13 cellular contexts compared by ENCODE assay signal in genomic region chr1:93471911-93472310, GRCh38. TPM values are rescaled to one million over a fixed set of nuclear protein-coding genes. Genes with fewer than 3 reads are reported as not detected.
DNase-seq lines count a peak whose midpoint lies in the region; ATAC-seq and TF ChIP-seq lines count a peak whose summit lies in the region.
"Had no signal": no experiment of that assay in that cellular context is flagged by ENCODE, and none has a peak within 500 bp of the region (broad histone marks: within the 10 kb centered on the region; RNA-seq: fewer than 3 reads in every experiment).

No MANE protein-coding gene starts in this region.

- no peak overlapping the region for H3K9ac ChIP-seq in HUES64 (ENCODE audit: low read depth, low read length)

- H3K36me3 Mint-ChIP-seq in chondrocyte (ENCODE audit: low read depth), result no peaks in the 10 kb centered on the region

- TF ChIP-seq CTCF in AG09309 (IDR thresholded peaks at IDR 0.05; ENCODE audit: control insufficient read depth, insufficient read depth, low read depth, low read length, missing control alignments) (no peak), chondrocyte (IDR thresholded peaks at IDR 0.05) (no peak)

- H3K27ac ChIP-seq in HUES64 (ENCODE audit: low read depth, low read length), result 0 out of 2 replicates have a peak overlapping the region, but pooled peaks have one; percentile 11
- H3K27ac ChIP-seq: vagina had no signal

- ATAC-seq in GM18858 (IDR thresholded peaks at IDR 0.05; ENCODE audit: unreplicated experiment), result no peak
- ATAC-seq: T-cell had no signal

- H3K4me1 Mint-ChIP-seq in chondrocyte (ENCODE audit: low read depth), result peaks cover 64% of the 10 kb centered on the region
- H3K4me1 Mint-ChIP-seq: activated CD4-positive, alpha-beta memory T cell treated with anti-CD3 and anti-CD28 coated beads, Interleukin-2, amount 10 ng/mL, durations not matched to agents 7 days and 5 days; T-cell had no signal

- no peaks in the 10 kb centered on the region for H3K9me3 ChIP-seq in HUES64 (ENCODE audit: insufficient read depth, low read depth, low read length)
- H3K9me3 ChIP-seq: vagina had no signal

- 100% methylated on average over 1 of the region's 1 CpG for WGBS in HUES64

- H3K36me3 ChIP-seq in HUES64 (ENCODE audit: insufficient read depth, low read length), result no peaks in the 10 kb centered on the region
- H3K36me3 ChIP-seq: vagina had no signal

- no peak overlapping the region for H3K4me3 Mint-ChIP-seq in chondrocyte (ENCODE audit: unreplicated experiment)
- H3K4me3 Mint-ChIP-seq: activated CD4-positive, alpha-beta memory T cell treated with anti-CD3 and anti-CD28 coated beads, Interleukin-2, amount 10 ng/mL, durations not matched to agents 7 days and 5 days; activated naive CD8-positive, alpha-beta T cell; T-cell had no signal

- H3K9me3 Mint-ChIP-seq in chondrocyte (ENCODE audit: low read depth), result peaks cover 7% of the 10 kb centered on the region

- no peaks in the 10 kb centered on the region for H3K27me3 Mint-ChIP-seq in chondrocyte (ENCODE audit: low read depth)

- peak overlapping the region; percentile 74 for H3K27ac Mint-ChIP-seq in chondrocyte (ENCODE audit: unreplicated experiment)
- H3K27ac Mint-ChIP-seq: activated CD4-positive, alpha-beta memory T cell treated with anti-CD3 and anti-CD28 coated beads, Interleukin-2, amount 10 ng/mL, durations not matched to agents 7 days and 5 days; activated naive CD8-positive, alpha-beta T cell; T-cell had no signal

- DNase-seq in AG09309 (ENCODE audit: low read depth) (peak; percentile 66), chondrocyte (ENCODE audit: low spot score) (no peak), lung microvascular endothelial cell (ENCODE audit: low read depth in 2 of 2) (peak; percentile 61 to 67), amygdala (lab: John Stamatoyannopoulos, UW) (no peak)
- no peak for DNase-seq in stimulated activated CD4-positive, alpha-beta T cell treated with anti-CD3 and anti-CD28 coated beads, Interleukin-1b, Interleukin-23, amount 100 ng/mL, for 48 hours
- DNase-seq in activated CD4-positive, alpha-beta T cell treated with anti-CD3 and anti-CD28 coated beads, Interleukin-2, amount 50 U/mL, for 1 hour, result no peak
- DNase-seq: activated CD4-positive, alpha-beta memory T cell treated with anti-CD3 and anti-CD28 coated beads, Interleukin-2, amount 10 ng/mL, durations not matched to agents 7 days and 5 days; NCI-H1105; T-cell had no signal

- H3K4me3 ChIP-seq in AG09309 (ENCODE audit: control insufficient read depth, low read depth, low read length) (no peak overlapping the region), HUES64 (ENCODE audit: low read length) (no peak overlapping the region)
- H3K4me3 ChIP-seq: vagina had no signal

- no peaks in the 10 kb centered on the region for H3K27me3 ChIP-seq in HUES64 (ENCODE audit: insufficient read depth, low read length)
- H3K27me3 ChIP-seq: vagina had no signal

- peaks cover 13% of the 10 kb centered on the region; the same call in 1 of the 2 replicates for H3K4me1 ChIP-seq in HUES64 (ENCODE audit: insufficient read depth, low read length)

RNA-seq across cellular contexts. Expression of gene FNBP1L, which starts 24.0 kb away (rescaled TPM):
- 76.1 TPM for polyA plus RNA-seq in HUES64 (2013, experiment 1 of 2)
- polyA plus RNA-seq in HUES64 (2013, experiment 2 of 2), result 79.8 TPM
- total RNA-seq in chondrocyte, result 46.8 to 48.3 TPM (median 47.3 TPM) in 3 replicates
- 34.9 and 40.3 TPM in 2 replicates for total RNA-seq in lung microvascular endothelial cell

Comparison
In these comparisons a context has a peak if more than half of its experiments do, and no peak if none do; other contexts are left out.
1. DNase-seq: peak in AG09309 (single experiment) and lung microvascular endothelial cell (2 of 2); none in chondrocyte (single experiment), stimulated activated CD4-positive, alpha-beta T cell treated with anti-CD3 and anti-CD28 coated beads, Interleukin-1b, Interleukin-23, amount 100 ng/mL, for 48 hours (single experiment), amygdala (0 of 56) and activated CD4-positive, alpha-beta T cell treated with anti-CD3 and anti-CD28 coated beads, Interleukin-2, amount 50 U/mL, for 1 hour (single experiment).